ENCODE assay signal across 28 cellular contexts in genomic region chr2:19549821-19550220, GRCh38.
"Had no signal": no experiment of that assay in that cellular context is flagged by ENCODE, and none has a peak within 500 bp of the region (broad histone marks: within the 10 kb centered on the region; RNA-seq: fewer than 3 reads in every experiment).

No MANE protein-coding gene starts in this region.

- H2AFZ ChIP-seq: hepatocyte had no signal

- H3K4me2 ChIP-seq: hepatocyte had no signal

- H3K79me2 ChIP-seq: hepatocyte had no signal

- H3K4me3 ChIP-seq: colonic mucosa, coronary artery, dorsolateral prefrontal cortex, esophagus muscularis mucosa, esophagus squamous epithelium, gastrocnemius medialis, gastroesophageal sphincter, heart left ventricle, heart right ventricle, hepatocyte had no signal

- H3K27me3 ChIP-seq: colonic mucosa, esophagus muscularis mucosa, esophagus squamous epithelium, foreskin keratinocyte, gastrocnemius medialis, gastroesophageal sphincter, heart left ventricle, heart right ventricle, hepatocyte had no signal

- H3K27ac ChIP-seq: colonic mucosa, coronary artery, dorsolateral prefrontal cortex, epithelial cell of prostate, esophagus muscularis mucosa, esophagus squamous epithelium, foreskin keratinocyte, gastrocnemius medialis, gastroesophageal sphincter, heart left ventricle, heart right ventricle, hepatocyte had no signal

- H3K36me3 ChIP-seq: colonic mucosa, esophagus muscularis mucosa, esophagus squamous epithelium, gastrocnemius medialis, gastroesophageal sphincter, heart left ventricle, heart right ventricle had no signal

- DNase-seq: colonic mucosa; cortex of kidney; dermis blood vessel endothelial cell; dorsolateral prefrontal cortex; effector CD4-positive, alpha-beta T cell; effector CD8-positive, alpha-beta T cell; effector memory CD4-positive, alpha-beta T cell; effector memory CD8-positive, alpha-beta T cell; endodermal cell; erythroblast; esophagus squamous epithelium; foreskin fibroblast; foreskin keratinocyte; foreskin melanocyte; gastrocnemius medialis; glutamatergic neuron; head of caudate nucleus; heart left ventricle; heart right ventricle had no signal

- ATAC-seq: effector memory CD8-positive, alpha-beta T cell; esophagus mucosa; foreskin keratinocyte; gastrocnemius medialis; gastroesophageal sphincter; heart left ventricle; heart right ventricle had no signal

- H3K9me3 ChIP-seq: colonic mucosa, esophagus muscularis mucosa, esophagus squamous epithelium, gastrocnemius medialis, gastroesophageal sphincter, heart left ventricle, heart right ventricle had no signal

- H3K4me1 ChIP-seq: colonic mucosa, esophagus muscularis mucosa, esophagus squamous epithelium, foreskin keratinocyte, gastrocnemius medialis, gastroesophageal sphincter, heart left ventricle, heart right ventricle had no signal

- FAIRE-seq: endometrium, endothelial cell of umbilical vein, frontal cortex had no signal
